ENCODE assay signal across 19 cellular contexts in genomic region chr9:97431549-97432143, GRCh38.
"Had no signal": no experiment of that assay in that cellular context is flagged by ENCODE, and none has a peak within 500 bp of the region (broad histone marks: within the 10 kb centered on the region; RNA-seq: fewer than 3 reads in every experiment).

No MANE protein-coding gene starts in this region.

- H3K27me3 Mint-ChIP-seq: activated naive CD4-positive, alpha-beta T cell treated with anti-CD3 and anti-CD28 coated beads, Interleukin-2, amount 50 U/mL, for 24 hours; naive thymus-derived CD4-positive, alpha-beta T cell; progenitor cell of endocrine pancreas had no signal

- DNase-seq: activated CD4-positive, CD25-positive, alpha-beta regulatory T cell treated with anti-CD3 and anti-CD28 coated beads, Interleukin-2, amount 50 U/mL, for 72 hours; activated CD8-positive, alpha-beta memory T cell treated with anti-CD3 and anti-CD28 coated beads, Interleukin-2, amount 50 U/mL, for 48 hours; activated gamma-delta T cell treated with Interleukin-2 at 50 U/mL for 16 hours; activated T-cell treated with anti-CD3 and anti-CD28 coated beads, Interleukin-2, amount 50 U/mL, for 4 hours; anterior cingulate cortex; body of pancreas; effector CD8-positive, alpha-beta T cell; immature natural killer cell; lower lobe of right lung; naive thymus-derived CD4-positive, alpha-beta T cell; retina; stimulated activated CD4-positive, alpha-beta T cell treated with anti-CD3 and anti-CD28 coated beads, Interleukin-2, amount 100 ng/mL, for 48 hours; stimulated activated CD8-positive, alpha-beta memory T cell treated with anti-CD3 and anti-CD28 coated beads, Interleukin-4, amount 100 ng/mL, for 48 hours; stimulated activated naive CD4-positive, alpha-beta T cell; testis; WERI-Rb-1 had no signal

- ATAC-seq: activated T-cell treated with anti-CD3 and anti-CD28 coated beads, Interleukin-2, amount 50 U/mL, for 4 hours; body of pancreas; left lobe of liver; lower lobe of right lung; naive thymus-derived CD4-positive, alpha-beta T cell had no signal

- H3K4me1 Mint-ChIP-seq: activated naive CD4-positive, alpha-beta T cell treated with anti-CD3 and anti-CD28 coated beads, Interleukin-2, amount 50 U/mL, for 24 hours had no signal

- H3K27ac Mint-ChIP-seq: activated naive CD4-positive, alpha-beta T cell treated with anti-CD3 and anti-CD28 coated beads, Interleukin-2, amount 50 U/mL, for 24 hours; immature natural killer cell; naive thymus-derived CD4-positive, alpha-beta T cell; progenitor cell of endocrine pancreas had no signal

- H3K4me3 Mint-ChIP-seq: activated naive CD4-positive, alpha-beta T cell treated with anti-CD3 and anti-CD28 coated beads, Interleukin-2, amount 50 U/mL, for 24 hours; activated T-cell treated with anti-CD3 and anti-CD28 coated beads, Interleukin-2, amount 50 U/mL, for 4 hours; immature natural killer cell; naive thymus-derived CD4-positive, alpha-beta T cell had no signal

- H3K9me3 Mint-ChIP-seq: activated naive CD4-positive, alpha-beta T cell treated with anti-CD3 and anti-CD28 coated beads, Interleukin-2, amount 50 U/mL, for 24 hours; activated T-cell treated with anti-CD3 and anti-CD28 coated beads, Interleukin-2, amount 50 U/mL, for 4 hours; immature natural killer cell; naive thymus-derived CD4-positive, alpha-beta T cell had no signal
